ENCODE assay signal across 2 cellular contexts in genomic region chr13:101942038-101942437, GRCh38.
TF ChIP-seq lines count a peak whose summit lies in the region.

No MANE protein-coding gene starts in this region.

TF ChIP-seq in endothelial cell of umbilical vein, 7 proteins besides CTCF, POLR2A, EP300 and RAD21 (continued from another document):
- no peak for TF ChIP-seq GATA2 (IDR thresholded peaks at IDR 0.05; ENCODE audit: insufficient read depth, insufficient read length, low read depth, low read length)

TF ChIP-seq in neural cell, 6 proteins besides CTCF, POLR2A, EP300 and RAD21 (continued from another document):
- TF ChIP-seq REST (IDR thresholded peaks at IDR 0.05; ENCODE audit: borderline replicate concordance) (no peak), EZH2 (IDR thresholded peaks at IDR 0.05; ENCODE audit: borderline replicate concordance, insufficient read depth, low read length, poor library complexity, severe bottlenecking) (no peak), SMC3 (conservative IDR thresholded peaks at IDR 0.05; ENCODE audit: poor library complexity) (peak; percentile 98), POLR2AphosphoS5 (IDR thresholded peaks at IDR 0.05) (no peak), MXI1 (conservative IDR thresholded peaks at IDR 0.05; ENCODE audit: poor library complexity, severe bottlenecking) (no peak)
